ENCODE assay signal across 13 cellular contexts in genomic region chr12:101076940-101077351, GRCh38.
A peak's percentile ranks its signal among the peaks of the same experiment; 100 is the strongest.
DNase-seq lines count a peak whose midpoint lies in the region; ATAC-seq and TF ChIP-seq lines count a peak whose summit lies in the region.
"Had no signal": no experiment of that assay in that cellular context is flagged by ENCODE, and none has a peak within 500 bp of the region (broad histone marks: within the 10 kb centered on the region; RNA-seq: fewer than 3 reads in every experiment).

No MANE protein-coding gene starts in this region.

- no peaks in the 10 kb centered on the region for H3K9me3 Mint-ChIP-seq in stimulated activated effector memory CD8-positive, alpha-beta T cell treated with anti-CD3 and anti-CD28 coated beads, Interleukin-12 subunit alpha, Interleukin-12 subunit beta, amount 100 ng/mL, for 72 hours

- in situ Hi-C loops in SK-MEL-5 (cut with HindIII; ENCODE audit: low pct_unique_long_range_greater_than_20kb, low sequenced_read_pairs) (no loop called here), ACHN (cut with HindIII; ENCODE audit: low pct_ligation_motif_present, low pct_unique_long_range_greater_than_20kb, low sequenced_read_pairs) (no loop called here)

- no peaks in the 10 kb centered on the region for H3K27me3 ChIP-seq in foreskin keratinocyte

- TF ChIP-seq CTCF in foreskin keratinocyte (conservative IDR thresholded peaks at IDR 0.05) = no peak

- H3K4me1 ChIP-seq in foreskin keratinocyte = no peaks in the 10 kb centered on the region
- H3K4me1 ChIP-seq: Caco-2 had no signal

- DNase-seq in GM04503 (ENCODE audit: low read depth) = peak; percentile 85
- DNase-seq in SK-MEL-5 (ENCODE audit: low read depth, low spot score) = peak; percentile 32
- no peak for DNase-seq in foreskin keratinocyte
- no peak for DNase-seq in stimulated activated effector memory CD8-positive, alpha-beta T cell treated with anti-CD3 and anti-CD28 coated beads, Interleukin-12 subunit alpha, Interleukin-12 subunit beta, amount 100 ng/mL, for 72 hours (ENCODE audit: low spot score in 2 of 2)
- DNase-seq in NK-92 (lab: John Stamatoyannopoulos, UW; ENCODE audit: unreplicated experiment) = no peak
- DNase-seq in ACHN = no peak
- DNase-seq in NCI-H524 (lab: John Stamatoyannopoulos, UW) = no peak
- DNase-seq in effector CD8-positive, alpha-beta T cell (lab: John Stamatoyannopoulos, UW) = no peak
- DNase-seq: activated CD8-positive, alpha-beta memory T cell treated with anti-CD3 and anti-CD28 coated beads, Interleukin-2, amount 10 ng/mL, durations not matched to agents 7 days and 5 days; Caco-2; naive thymus-derived CD4-positive, alpha-beta T cell had no signal

- no peaks in the 10 kb centered on the region for H3K4me1 Mint-ChIP-seq in stimulated activated effector memory CD8-positive, alpha-beta T cell treated with anti-CD3 and anti-CD28 coated beads, Interleukin-12 subunit alpha, Interleukin-12 subunit beta, amount 100 ng/mL, for 72 hours

- peak; percentile 34 for ATAC-seq in foreskin keratinocyte
- ATAC-seq in stimulated activated effector memory CD8-positive, alpha-beta T cell treated with anti-CD3 and anti-CD28 coated beads, Interleukin-12 subunit alpha, Interleukin-12 subunit beta, amount 100 ng/mL, for 72 hours = peak; percentile 21
- ATAC-seq: activated CD8-positive, alpha-beta memory T cell treated with anti-CD3 and anti-CD28 coated beads, Interleukin-2, amount 10 ng/mL, durations not matched to agents 7 days and 5 days; activated naive CD4-positive, alpha-beta T cell treated with anti-CD3 and anti-CD28 coated beads, Interleukin-2, amount 50 U/mL, for 72 hours; naive thymus-derived CD4-positive, alpha-beta T cell had no signal

- no peak overlapping the region for H3K27ac ChIP-seq in foreskin keratinocyte
- H3K27ac ChIP-seq: RWPE1 had no signal

- no peaks in the 10 kb centered on the region for H3K36me3 Mint-ChIP-seq in stimulated activated effector memory CD8-positive, alpha-beta T cell treated with anti-CD3 and anti-CD28 coated beads, Interleukin-12 subunit alpha, Interleukin-12 subunit beta, amount 100 ng/mL, for 72 hours
- H3K36me3 Mint-ChIP-seq: activated CD8-positive, alpha-beta memory T cell treated with anti-CD3 and anti-CD28 coated beads, Interleukin-2, amount 10 ng/mL, durations not matched to agents 7 days and 5 days; activated naive CD4-positive, alpha-beta T cell treated with anti-CD3 and anti-CD28 coated beads, Interleukin-2, amount 50 U/mL, for 72 hours; naive thymus-derived CD4-positive, alpha-beta T cell had no signal

- H3K4me3 Mint-ChIP-seq in stimulated activated effector memory CD8-positive, alpha-beta T cell treated with anti-CD3 and anti-CD28 coated beads, Interleukin-12 subunit alpha, Interleukin-12 subunit beta, amount 100 ng/mL, for 72 hours = no peak overlapping the region
- H3K4me3 Mint-ChIP-seq: activated CD8-positive, alpha-beta memory T cell treated with anti-CD3 and anti-CD28 coated beads, Interleukin-2, amount 10 ng/mL, durations not matched to agents 7 days and 5 days; naive thymus-derived CD4-positive, alpha-beta T cell had no signal

- H3K27ac Mint-ChIP-seq in stimulated activated effector memory CD8-positive, alpha-beta T cell treated with anti-CD3 and anti-CD28 coated beads, Interleukin-12 subunit alpha, Interleukin-12 subunit beta, amount 100 ng/mL, for 72 hours = no peak overlapping the region
- H3K27ac Mint-ChIP-seq: activated CD8-positive, alpha-beta memory T cell treated with anti-CD3 and anti-CD28 coated beads, Interleukin-2, amount 10 ng/mL, durations not matched to agents 7 days and 5 days; activated naive CD4-positive, alpha-beta T cell treated with anti-CD3 and anti-CD28 coated beads, Interleukin-2, amount 50 U/mL, for 72 hours; naive thymus-derived CD4-positive, alpha-beta T cell had no signal

Comparison
In these comparisons a context has a peak if more than half of its experiments do, and no peak if none do; other contexts are left out.
1. DNase-seq: peak in GM04503 (single experiment) and SK-MEL-5 (single experiment); none in foreskin keratinocyte (0 of 2), stimulated activated effector memory CD8-positive, alpha-beta T cell treated with anti-CD3 and anti-CD28 coated beads, Interleukin-12 subunit alpha, Interleukin-12 subunit beta, amount 100 ng/mL, for 72 hours (0 of 2), NK-92 (single experiment), ACHN (single experiment), NCI-H524 (0 of 2) and effector CD8-positive, alpha-beta T cell (single experiment).